In genomic region chr9:126947529-126947928, GRCh38 we compare ENCODE assay signal across 16 cellular contexts. TPM values are rescaled to one million over a fixed set of nuclear protein-coding genes. Genes with fewer than 3 reads are reported as not detected.
A peak's percentile ranks its signal among the peaks of the same experiment; 100 is the strongest.
DNase-seq lines count a peak whose midpoint lies in the region; ATAC-seq and TF ChIP-seq lines count a peak whose summit lies in the region.
"Had no signal": no experiment of that assay in that cellular context is flagged by ENCODE, and none has a peak within 500 bp of the region (broad histone marks: within the 10 kb centered on the region; RNA-seq: fewer than 3 reads in every experiment).

No MANE protein-coding gene starts in this region.

- DNase-seq in NCI-H1105 (lab: John Stamatoyannopoulos, UW) = peak; percentile 17
- no peak for DNase-seq in NCI-H1105 treated with DMSO at 0.1 percent for 48 hours (lab: John Stamatoyannopoulos, UW)
- peak; percentile 6 for DNase-seq in Calu3
- peak; percentile 68 for DNase-seq in NCI-H69 (lab: John Stamatoyannopoulos, UW)
- no peak for DNase-seq in epithelial cell of proximal tubule (ENCODE audit: low read depth)
- no peak for DNase-seq in NCI-H2196 treated with DMSO at 0.1 percent for 48 hours (lab: John Stamatoyannopoulos, UW; ENCODE audit: unreplicated experiment)
- DNase-seq: activated CD4-positive, CD25-positive, alpha-beta regulatory T cell treated with anti-CD3 and anti-CD28 coated beads, Interleukin-2, amount 50 U/mL, for 72 hours; activated effector memory CD4-positive, alpha-beta T cell treated with anti-CD3 and anti-CD28 coated beads, Interleukin-2, amount 50 U/mL, for 16 hours; caudate nucleus; lower lobe of right lung; NCI-H526; nucleus accumbens; stimulated activated CD4-positive, alpha-beta T cell treated with anti-CD3 and anti-CD28 coated beads, Interleukin-12 subunit alpha, Interleukin-12 subunit beta, amount 100 ng/mL, for 4 hours had no signal

- no peaks in the 10 kb centered on the region for H3K4me1 Mint-ChIP-seq in Calu3 (ENCODE audit: low read depth, unreplicated experiment)

- no peak overlapping the region for H3K4me3 ChIP-seq in epithelial cell of proximal tubule (ENCODE audit: low read depth, low read length)
- H3K4me3 ChIP-seq: lower lobe of right lung, tibial nerve had no signal

- H3K36me3 Mint-ChIP-seq in Calu3 (ENCODE audit: insufficient read depth, unreplicated experiment) = no peaks in the 10 kb centered on the region

- ATAC-seq in GM21367 (IDR thresholded peaks at IDR 0.05; ENCODE audit: unreplicated experiment) = no peak
- ATAC-seq in GM21619 (IDR thresholded peaks at IDR 0.05; ENCODE audit: unreplicated experiment) = no peak

- no TSS peak for BruUV-seq in Calu3 (replicated peaks; lab: Mats Ljungman, UMichigan)

- H3K9me3 Mint-ChIP-seq in Calu3 (ENCODE audit: low read depth, unreplicated experiment) = no peaks in the 10 kb centered on the region

- no peak overlapping the region for H3K4me3 Mint-ChIP-seq in Calu3 (ENCODE audit: low read depth, unreplicated experiment)

- no peak overlapping the region for H3K27ac Mint-ChIP-seq in Calu3 (ENCODE audit: unreplicated experiment)

- CTCF ChIA-PET in Calu3 (lab: Charles Lee) = interaction anchor here (0.6 to 1.0 kb wide), 2 partner anchors 251 to 923 kb away, joined by 4 to 7 read pairs; no protein-coding TSS in a partner anchor

- no peaks in the 10 kb centered on the region for H3K27me3 Mint-ChIP-seq in Calu3 (ENCODE audit: unreplicated experiment)

- no peak for TF ChIP-seq CTCF in Calu3 (IDR thresholded peaks at IDR 0.05; ENCODE audit: unreplicated experiment)
- TF ChIP-seq CTCF in epithelial cell of proximal tubule (conservative IDR thresholded peaks at IDR 0.05; ENCODE audit: low read depth, low read length) = peak; percentile 17

- intact Hi-C loops in Calu3 (cut with micrococcal nuclease; ENCODE audit: unreplicated experiment) = no loop called here

RNA-seq across cellular contexts. Expression of gene RALGPS1, which starts 32.9 kb away (rescaled TPM):
- 8.3 and 9.4 TPM in 2 replicates for total RNA-seq in Calu3 (2022)
- total RNA-seq in epithelial cell of proximal tubule = 2.6 and 4.0 TPM in 2 replicates

Comparison
In these comparisons a context has a peak if more than half of its experiments do, and no peak if none do; other contexts are left out.
1. DNase-seq: peak in NCI-H1105 (single experiment), Calu3 (single experiment) and NCI-H69 (single experiment); none in NCI-H1105 treated with DMSO at 0.1 percent for 48 hours (single experiment), epithelial cell of proximal tubule (single experiment) and NCI-H2196 treated with DMSO at 0.1 percent for 48 hours (single experiment).